In the genomic region with DNA sequence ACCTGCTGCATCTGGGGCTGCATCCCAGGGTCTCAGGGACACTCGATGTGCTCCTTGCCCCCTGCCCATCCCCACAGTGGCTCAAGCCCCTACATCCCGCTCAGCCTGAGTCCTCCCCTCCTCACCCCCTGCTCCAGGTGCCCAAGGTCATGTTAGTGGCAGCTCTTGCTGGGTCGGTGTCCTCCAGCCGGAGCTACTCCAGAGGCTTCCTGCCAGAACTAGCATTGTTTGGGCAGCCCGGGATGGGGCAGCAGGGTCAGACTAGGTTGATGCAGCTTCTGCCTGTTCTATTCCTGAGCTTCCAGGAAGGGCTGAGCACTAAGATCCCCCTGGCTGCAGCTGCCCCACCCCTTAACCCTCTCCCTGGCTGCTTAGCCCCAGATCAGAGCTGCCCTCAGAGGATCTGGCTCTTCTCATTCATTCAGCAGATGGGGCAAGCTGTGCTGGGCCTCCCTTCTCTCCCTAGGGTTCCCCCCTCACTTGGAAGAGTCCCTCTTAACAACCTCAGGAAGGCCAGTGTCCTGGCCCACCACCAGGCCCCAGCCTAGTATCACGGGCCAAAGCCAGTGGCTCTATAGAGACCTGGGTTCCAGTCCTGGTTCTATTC, we compare ENCODE assay signal across 1 cellular context.
TF ChIP-seq lines count a peak whose summit lies in the region.

No MANE protein-coding gene starts in this region.

TF ChIP-seq in HepG2, 621 proteins besides CTCF, POLR2A, EP300 and RAD21:
- TF ChIP-seq ZMYM2 (CRISPR knock-in tag; IDR thresholded peaks at IDR 0.05) (no peak), FOXO1 (CRISPR knock-in tag; IDR thresholded peaks at IDR 0.05) (no peak), HNRNPL (IDR thresholded peaks at IDR 0.05; ENCODE audit: low read depth, low read length) (0 out of 2 replicates have a peak, but pooled peaks have one; percentile 12), KDM1A (CRISPR knock-in tag; IDR thresholded peaks at IDR 0.05) (no peak), ZNF263 (CRISPR knock-in tag; IDR thresholded peaks at IDR 0.05) (peak; percentile 92)
- TF ChIP-seq, protein P1, sequence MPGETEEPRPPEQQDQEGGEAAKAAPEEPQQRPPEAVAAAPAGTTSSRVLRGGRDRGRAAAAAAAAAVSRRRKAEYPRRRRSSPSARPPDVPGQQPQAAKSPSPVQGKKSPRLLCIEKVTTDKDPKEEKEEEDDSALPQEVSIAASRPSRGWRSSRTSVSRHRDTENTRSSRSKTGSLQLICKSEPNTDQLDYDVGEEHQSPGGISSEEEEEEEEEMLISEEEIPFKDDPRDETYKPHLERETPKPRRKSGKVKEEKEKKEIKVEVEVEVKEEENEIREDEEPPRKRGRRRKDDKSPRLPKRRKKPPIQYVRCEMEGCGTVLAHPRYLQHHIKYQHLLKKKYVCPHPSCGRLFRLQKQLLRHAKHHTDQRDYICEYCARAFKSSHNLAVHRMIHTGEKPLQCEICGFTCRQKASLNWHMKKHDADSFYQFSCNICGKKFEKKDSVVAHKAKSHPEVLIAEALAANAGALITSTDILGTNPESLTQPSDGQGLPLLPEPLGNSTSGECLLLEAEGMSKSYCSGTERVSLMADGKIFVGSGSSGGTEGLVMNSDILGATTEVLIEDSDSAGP (CRISPR knock-in tag; IDR thresholded peaks at IDR 0.05; ENCODE audit: borderline replicate concordance) = peak; percentile 15; the same call in 1 of the 2 replicates
- TF ChIP-seq, protein P2, sequence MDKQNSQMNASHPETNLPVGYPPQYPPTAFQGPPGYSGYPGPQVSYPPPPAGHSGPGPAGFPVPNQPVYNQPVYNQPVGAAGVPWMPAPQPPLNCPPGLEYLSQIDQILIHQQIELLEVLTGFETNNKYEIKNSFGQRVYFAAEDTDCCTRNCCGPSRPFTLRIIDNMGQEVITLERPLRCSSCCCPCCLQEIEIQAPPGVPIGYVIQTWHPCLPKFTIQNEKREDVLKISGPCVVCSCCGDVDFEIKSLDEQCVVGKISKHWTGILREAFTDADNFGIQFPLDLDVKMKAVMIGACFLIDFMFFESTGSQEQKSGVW (CRISPR knock-in tag; IDR thresholded peaks at IDR 0.05; ENCODE audit: borderline replicate concordance) = no peak
TF ChIP-seq in HepG2: peak in this region for 3.
